Comparison of ENCODE assay signal across 14 cellular contexts in the genomic region with DNA sequence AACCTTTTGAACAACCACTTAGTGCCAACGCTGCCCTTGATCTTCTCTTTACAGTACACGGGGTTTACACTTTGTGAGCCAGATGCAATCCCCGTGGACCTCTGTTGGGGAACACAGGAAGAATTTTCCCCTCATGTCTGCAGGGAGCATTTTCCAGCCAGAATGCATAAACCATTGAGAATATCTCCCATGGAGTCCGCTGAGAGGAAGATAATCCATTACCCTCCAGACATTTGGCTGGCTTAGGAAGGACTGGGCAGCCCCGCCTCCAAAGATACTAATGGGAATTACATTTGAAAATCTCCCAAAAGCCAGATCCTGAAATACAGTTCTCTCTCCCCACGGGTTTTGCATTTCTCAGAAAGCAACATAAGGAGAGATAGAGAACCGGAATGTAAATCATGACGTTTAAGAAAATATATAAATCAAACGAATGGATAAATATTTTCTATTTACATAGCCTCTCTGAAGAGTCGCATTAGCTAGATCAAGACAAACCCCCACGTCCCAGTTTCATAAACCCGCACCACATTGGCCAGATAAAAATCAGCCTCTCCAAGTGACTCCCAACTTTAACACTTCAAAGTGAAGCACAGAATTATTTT. TPM values are rescaled to one million over a fixed set of nuclear protein-coding genes. Genes with fewer than 3 reads are reported as not detected.
A peak's percentile ranks its signal among the peaks of the same experiment; 100 is the strongest.
DNase-seq lines count a peak whose midpoint lies in the region; ATAC-seq and TF ChIP-seq lines count a peak whose summit lies in the region.
"Had no signal": no experiment of that assay in that cellular context is flagged by ENCODE, and none has a peak within 500 bp of the region (broad histone marks: within the 10 kb centered on the region; RNA-seq: fewer than 3 reads in every experiment).

No MANE protein-coding gene starts in this region.

- H3K36me3 ChIP-seq in heart left ventricle (no peaks in the 10 kb centered on the region), brain microvascular endothelial cell (replicated peaks) (no peaks in the 10 kb centered on the region), lower lobe of right lung (no peaks in the 10 kb centered on the region), uterus (no peaks in the 10 kb centered on the region)

- DNase-seq in heart left ventricle (no peak), left cardiac atrium (no peak), brain microvascular endothelial cell (no peak), lower lobe of right lung (no peak), uterus (no peak), GM13977 (ENCODE audit: low spot score) (no peak)
- no peak for DNase-seq in activated CD4-positive, alpha-beta T cell treated with anti-CD3 and anti-CD28 coated beads for 48 hours
- DNase-seq: activated T-cell treated with anti-CD3 and anti-CD28 coated beads, Interleukin-2, amount 50 U/mL, for 48 hours; effector memory CD4-positive, alpha-beta T cell; NCI-H187; stimulated activated CD4-positive, alpha-beta T cell treated with anti-CD3 and anti-CD28 coated beads, Interleukin-4, amount 100 ng/mL, for 4 hours; T-helper 1 cell had no signal

- TF ChIP-seq POLR2A in heart left ventricle (IDR thresholded peaks at IDR 0.05) = no peak
- TF ChIP-seq POLR2A in uterus (IDR thresholded peaks at IDR 0.05) = no peak

- 62 to 78% (median 66%) methylated on average over 12 of the region's 12 CpGs for WGBS in heart left ventricle, 4 donors

- TF ChIP-seq CTCF in heart left ventricle (IDR thresholded peaks at IDR 0.05) (no peak), brain microvascular endothelial cell (IDR thresholded peaks at IDR 0.05; ENCODE audit: low read depth, low read length, missing control alignments) (no peak), lower lobe of right lung (IDR thresholded peaks at IDR 0.05) (no peak), uterus (IDR thresholded peaks at IDR 0.05) (no peak), GM13977 (IDR thresholded peaks at IDR 0.05; ENCODE audit: extremely low read depth, insufficient read depth, missing control alignments) (no peak)

- H3K4me1 ChIP-seq in heart left ventricle (peaks cover 0 to 5% (median 0%) of the 10 kb centered on the region in 12 donors), lower lobe of right lung (peaks cover 15% of the 10 kb centered on the region), uterus (no peaks in the 10 kb centered on the region)

- H3K27ac ChIP-seq in heart left ventricle (no peak overlapping the region), brain microvascular endothelial cell (no peak overlapping the region), lower lobe of right lung (no peak overlapping the region), uterus (peak overlapping the region; percentile 24 to 28)

- intact Hi-C loops in heart left ventricle (cut with DNase I) = no loop called here
- intact Hi-C loops in left cardiac atrium (cut with DNase I) = no loop called here
- intact Hi-C loops in lower lobe of right lung (cut with DNase I) = no loop called here
- intact Hi-C loops in uterus (cut with DNase I; ENCODE audit: low total_unique reads) = no loop called here

- in situ Hi-C loops in brain microvascular endothelial cell (cut with HindIII; ENCODE audit: low pct_ligation_motif_present, low sequenced_read_pairs) (no loop called here), GM13977 (cut with MboI; ENCODE audit: low pct_unique_long_range_greater_than_20kb, low sequenced_read_pairs, unreplicated experiment) (no loop called here)

- H3K4me3 ChIP-seq in heart left ventricle (peak overlapping the region in 9 of 12 donors; percentile 4 to 46 (median 27)), brain microvascular endothelial cell (ENCODE audit: low read depth, low read length) (peak overlapping the region; percentile 26), lower lobe of right lung (peak overlapping the region; percentile 38), uterus (peak overlapping the region in 1 of 2 donors; percentile 15)
- H3K4me3 ChIP-seq: GM12878 had no signal

- H3K9me3 ChIP-seq in heart left ventricle = no peaks in the 10 kb centered on the region
- no peaks in the 10 kb centered on the region for H3K9me3 ChIP-seq in lower lobe of right lung
- H3K9me3 ChIP-seq in uterus = no peaks in the 10 kb centered on the region

- peaks cover 0 to 4% (median 0%) of the 10 kb centered on the region in 9 donors for H3K27me3 ChIP-seq in heart left ventricle
- H3K27me3 ChIP-seq in brain microvascular endothelial cell (replicated peaks) = no peaks in the 10 kb centered on the region
- H3K27me3 ChIP-seq in lower lobe of right lung (ENCODE audit: low read depth) = no peaks in the 10 kb centered on the region
- no peaks in the 10 kb centered on the region for H3K27me3 ChIP-seq in uterus

- ATAC-seq in heart left ventricle = no peak
- no peak for ATAC-seq in left cardiac atrium
- no peak for ATAC-seq in lower lobe of right lung
- ATAC-seq in GM18520 (IDR thresholded peaks at IDR 0.05; ENCODE audit: unreplicated experiment) = no peak
- ATAC-seq: GM12878 had no signal

RNA-seq across cellular contexts. Expression of gene TRIL, which starts 53.5 kb away (rescaled TPM):
- total RNA-seq in heart left ventricle = 1 to 10 TPM; 1.5 to 7.0 (median 3.2) TPM
- 1 to 10 TPM in 1 of 2 donors, under 1 TPM in 1; 0.53 to 1.8 TPM for polyA plus RNA-seq in heart left ventricle
- 1 to 10 TPM; 3.9 to 6.0 TPM for total RNA-seq in left cardiac atrium
- 6.4 TPM for total RNA-seq in lower lobe of right lung
- total RNA-seq in uterus = 10 to 100 TPM in 2 of 4 donors, 1 to 10 TPM in 2; 6.2 to 23.5 (median 10.1) TPM
- total RNA-seq: GM12878 had no signal
- polyA plus RNA-seq: GM12878 had no signal

Comparison
In these comparisons a context has a peak if more than half of its experiments do, and no peak if none do; other contexts are left out.
1. H3K27ac ChIP-seq: peak in uterus (2 of 2); none in heart left ventricle (0 of 12), brain microvascular endothelial cell (single experiment) and lower lobe of right lung (single experiment).